ENCODE assay signal across 21 cellular contexts in the genomic region with DNA sequence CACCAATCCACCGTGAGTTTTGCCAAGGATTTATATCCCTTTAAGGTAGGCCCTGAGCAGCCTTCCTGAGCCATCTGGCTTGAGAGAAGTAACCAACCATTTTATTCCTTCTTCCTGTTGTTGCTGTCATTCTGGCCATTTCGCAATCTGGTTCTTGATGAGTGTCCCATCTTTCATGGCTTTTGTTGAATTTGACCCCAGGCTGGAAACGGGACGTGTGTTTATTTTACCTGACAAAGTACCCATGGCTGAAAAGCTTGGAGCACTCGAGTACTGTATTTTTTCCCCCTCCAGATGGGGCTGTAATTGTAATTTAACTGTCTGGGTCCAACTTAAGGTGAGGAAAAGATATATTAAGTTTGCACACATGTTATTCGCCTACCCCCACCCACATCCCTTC.
DNase-seq lines count a peak whose midpoint lies in the region; TF ChIP-seq lines count a peak whose summit lies in the region.
"Had no signal": no experiment of that assay in that cellular context is flagged by ENCODE, and none has a peak within 500 bp of the region (broad histone marks: within the 10 kb centered on the region; RNA-seq: fewer than 3 reads in every experiment).

No MANE protein-coding gene starts in this region.

- H3K4me3 ChIP-seq in epithelial cell of esophagus (ENCODE audit: low read length) (no peak overlapping the region), spleen (no peak overlapping the region)
- H3K4me3 ChIP-seq: GM23338, MG63, SJCRH30 had no signal

- no peaks in the 10 kb centered on the region for H3K9me3 ChIP-seq in spleen
- H3K9me3 ChIP-seq: MG63, SJCRH30 had no signal

- TF ChIP-seq CTCF in epithelial cell of esophagus (IDR thresholded peaks at IDR 0.05; ENCODE audit: insufficient read depth, low read depth, low read length, missing control alignments) (no peak), spleen (IDR thresholded peaks at IDR 0.05 in 8 of 11, conservative IDR thresholded peaks at IDR 0.05 in 3 of 11) (no peak)

- TF ChIP-seq POLR2A in spleen (IDR thresholded peaks at IDR 0.05): no peak

- H3K27me3 ChIP-seq in spleen (replicated peaks in 1 of 7): no peaks in the 10 kb centered on the region
- H3K27me3 ChIP-seq: MG63, SJCRH30 had no signal

- DNase-seq in DMS153 (lab: John Stamatoyannopoulos, UW) (peak; percentile 46), DMS153 treated with DMSO at 0.1 percent for 48 hours (lab: John Stamatoyannopoulos, UW; ENCODE audit: unreplicated experiment) (no peak), COLO668 (lab: John Stamatoyannopoulos, UW; ENCODE audit: unreplicated experiment) (peak; percentile 44), NCI-H69 (lab: John Stamatoyannopoulos, UW) (peak; percentile 90), epithelial cell of esophagus (ENCODE audit: low read depth) (peak; percentile 1), inferior parietal cortex (ENCODE audit: extremely low spot score) (no peak), DMS 273 (lab: John Stamatoyannopoulos, UW; ENCODE audit: unreplicated experiment) (no peak), spleen (no peak)
- DNase-seq: Calu3; CD4-positive, alpha-beta T cell; GDM1; KG1; MG63; NCI-H1930; NCI-H524 treated with DMSO at 0.1 percent for 48 hours; NK-92 treated with Interleukin-12 subunit alpha and Interleukin-12 subunit beta, amount 100 ng/mL, for 24 hours; RPMI8226; SW 1271 had no signal

- no peaks in the 10 kb centered on the region for H3K36me3 ChIP-seq in spleen
- H3K36me3 ChIP-seq: MG63, SJCRH30 had no signal

- H3K27ac ChIP-seq in spleen: no peak overlapping the region
- H3K27ac ChIP-seq: 22Rv1, SJCRH30 had no signal

- WGBS in spleen, 5 donors: 72 to 84% (median 81%) methylated on average over 6 of the region's 6 CpGs

- H3K4me1 ChIP-seq in spleen: no peaks in the 10 kb centered on the region
- H3K4me1 ChIP-seq: SJCRH30 had no signal

- intact Hi-C loops in spleen (cut with DNase I; ENCODE audit: low total_unique reads): no loop called here

Comparison
In these comparisons a context has a peak if more than half of its experiments do, and no peak if none do; other contexts are left out.
1. DNase-seq: peak in DMS153 (single experiment), COLO668 (single experiment), NCI-H69 (single experiment) and epithelial cell of esophagus (single experiment); none in DMS153 treated with DMSO at 0.1 percent for 48 hours (single experiment), inferior parietal cortex (single experiment), DMS 273 (single experiment) and spleen (single experiment).